ENCODE assay signal across 8 cellular contexts in genomic region chr15:33234019-33234418, GRCh38. TPM values are rescaled to one million over a fixed set of nuclear protein-coding genes. Genes with fewer than 3 reads are reported as not detected.
DNase-seq lines count a peak whose midpoint lies in the region; ATAC-seq, FAIRE-seq and TF ChIP-seq lines count a peak whose summit lies in the region.

No MANE protein-coding gene starts in this region.

- no peaks in the 10 kb centered on the region for H3K9me3 ChIP-seq in colonic mucosa
- no peaks in the 10 kb centered on the region for H3K9me3 ChIP-seq in pancreas

- H3K9ac ChIP-seq in colonic mucosa (ENCODE audit: low read depth in 2 of 2, low read length in 2 of 2): no peak overlapping the region

- H3K4me1 ChIP-seq in colonic mucosa (no peaks in the 10 kb centered on the region), pancreas (no peaks in the 10 kb centered on the region)

- DNase-seq in SIG-M5 treated with dmso at 0.1 percent for 504 hours (lab: John Stamatoyannopoulos, UW; ENCODE audit: unreplicated experiment) (peak; percentile 15), SIG-M5 (lab: John Stamatoyannopoulos, UW) (no peak), NCI-H2227 treated with DMSO at 0.1 percent for 48 hours (lab: John Stamatoyannopoulos, UW) (peak; percentile 11), colonic mucosa (no peak), pancreas (no peak), NCI-H146 (lab: John Stamatoyannopoulos, UW) (no peak), germinal center (ENCODE audit: low spot score) (no peak)

- H3K27ac ChIP-seq in colonic mucosa (no peak overlapping the region), pancreas (no peak overlapping the region)

- no peak overlapping the region for H3K4me3 ChIP-seq in colonic mucosa
- no peak overlapping the region for H3K4me3 ChIP-seq in pancreas

- FAIRE-seq in pancreas (lab: Jason Lieb, UNC): no peak

- ATAC-seq in pancreas: peak in 3 of 4 donors; percentile 47 to 51 (median 51)
- ATAC-seq in GM18870 (IDR thresholded peaks at IDR 0.05; ENCODE audit: unreplicated experiment): no peak

- 16 to 21% methylated on average over 4 of the region's 4 CpGs for WGBS in pancreas, 2 donors

- no peaks in the 10 kb centered on the region for H3K27me3 ChIP-seq in colonic mucosa
- H3K27me3 ChIP-seq in pancreas: peaks cover 0 to 9% (median 0%) of the 10 kb centered on the region in 4 donors

- TF ChIP-seq CTCF in colonic mucosa (IDR thresholded peaks at IDR 0.05) (peak; percentile 12), pancreas (IDR thresholded peaks at IDR 0.05) (peak in 2 of 4 donors; percentile 9 to 11)

- H3K36me3 ChIP-seq in colonic mucosa: no peaks in the 10 kb centered on the region
- no peaks in the 10 kb centered on the region for H3K36me3 ChIP-seq in pancreas

- intact Hi-C loops in colonic mucosa (cut with DNase I) (loop anchor here (10.0 kb wide), 2 partner anchors 149 to 471 kb away; no protein-coding TSS in a partner anchor), pancreas (cut with DNase I) (no loop called here)

RNA-seq across cellular contexts. Expression of gene FMN1, which starts 39.5 kb away (rescaled TPM):
- total RNA-seq in colonic mucosa (10 to 100 TPM; 23.5 to 32.0 TPM), pancreas (10 to 100 TPM in 1 of 6 donors, 1 to 10 TPM in 5; 2.6 to 10.2 (median 4.1) TPM)
- 1 to 10 TPM; 1.9 to 2.3 TPM for polyA plus RNA-seq in pancreas

Comparison
In these comparisons a context has a peak if more than half of its experiments do, and no peak if none do; other contexts are left out.
1. DNase-seq: peak in SIG-M5 treated with dmso at 0.1 percent for 504 hours (single experiment) and NCI-H2227 treated with DMSO at 0.1 percent for 48 hours (single experiment); none in SIG-M5 (single experiment), colonic mucosa (single experiment), pancreas (0 of 6), NCI-H146 (single experiment) and germinal center (single experiment).